In genomic region chr2:85584354-85584856, GRCh38 we compare ENCODE assay signal across 8 cellular contexts.
DNase-seq lines count a peak whose midpoint lies in the region; ATAC-seq lines count a peak whose summit lies in the region.

VAMP5 (plus strand) TSS chr2:85584431; CDS start chr2:85584491, 60 bp downstream.

- H3K27ac ChIP-seq in angular gyrus (ENCODE audit: low read depth, low read length): peak within 1 kb of the TSS; percentile 67
- H3K27ac ChIP-seq in iPS DF 6.9 (ENCODE audit: low read length): no peak within 1 kb of the TSS
- H3K27ac ChIP-seq in skin epidermis: peak within 1 kb of the TSS; percentile 69 to 96 (median 87)

- H3K9me3 ChIP-seq in iPS DF 6.9 (ENCODE audit: control insufficient read depth, insufficient read depth, low read length): no peaks in the 10 kb centered on the region

- no CpG with 5 or more reads among the region's 52 CpGs for WGBS in iPS DF 6.9 (ENCODE audit: insufficient coverage, insufficient read length)

- peak; percentile 17 to 53 (median 35) for DNase-seq in stimulated activated naive CD4-positive, alpha-beta T cell (lab: John Stamatoyannopoulos, UW)
- DNase-seq in stimulated activated naive CD4-positive, alpha-beta T cell treated with Interleukin-2 at 50 U/mL for 16 hours (lab: John Stamatoyannopoulos, UW): no peak
- DNase-seq in HuH-7.5 (ENCODE audit: low spot score) (peak; percentile 76), iPS DF 6.9 (ENCODE audit: low read depth, low spot score) (no peak), LoVo (ENCODE audit: low spot score) (no peak)

- H3K4me3 ChIP-seq in iPS DF 6.9 (ENCODE audit: low read length): peak within 1 kb of the TSS; percentile 28; the same call in 1 of the 2 replicates
- peak within 1 kb of the TSS; percentile 31 to 58 (median 50) for H3K4me3 ChIP-seq in skin epidermis

- H3K36me3 ChIP-seq in iPS DF 6.9 (ENCODE audit: control insufficient read depth, insufficient read depth, low read length): no peaks in the 10 kb centered on the region; the same call in 1 of the 2 replicates

- no peak for ATAC-seq in HG03469 (IDR thresholded peaks at IDR 0.05; ENCODE audit: unreplicated experiment)

- peaks cover 9% of the 10 kb centered on the region; the same call in 1 of the 2 replicates for H3K27me3 ChIP-seq in iPS DF 6.9 (ENCODE audit: control insufficient read depth, insufficient read depth, low read length)

- no peaks in the 10 kb centered on the region for H3K4me1 ChIP-seq in iPS DF 6.9 (ENCODE audit: control insufficient read depth, insufficient read depth, low read length)

Comparison
In these comparisons a context has a peak if more than half of its experiments do, and no peak if none do; other contexts are left out.
1. DNase-seq: peak in stimulated activated naive CD4-positive, alpha-beta T cell (6 of 6) and HuH-7.5 (single experiment); none in stimulated activated naive CD4-positive, alpha-beta T cell treated with Interleukin-2 at 50 U/mL for 16 hours (single experiment), iPS DF 6.9 (single experiment) and LoVo (single experiment).